ENCODE assay signal across 8 cellular contexts in genomic region chr22:46122511-46122971, GRCh38. TPM values are rescaled to one million over a fixed set of nuclear protein-coding genes. Genes with fewer than 3 reads are reported as not detected.
DNase-seq lines count a peak whose midpoint lies in the region; ATAC-seq and TF ChIP-seq lines count a peak whose summit lies in the region.

No MANE protein-coding gene starts in this region.

- H3K27ac Mint-ChIP-seq in MCF 10A (ENCODE audit: low read depth, unreplicated experiment): no peak overlapping the region

- H3K27me3 Mint-ChIP-seq in MCF 10A (ENCODE audit: insufficient read depth, unreplicated experiment): no peaks in the 10 kb centered on the region

- no peak overlapping the region for H3K4me3 Mint-ChIP-seq in MCF 10A (ENCODE audit: unreplicated experiment)

- H3K4me1 Mint-ChIP-seq in MCF 10A (ENCODE audit: insufficient read depth, unreplicated experiment): peaks cover 5% of the 10 kb centered on the region

- POLR2A ChIA-PET in MCF 10A (lab: Yijun Ruan, JAX): interaction anchor here (0.6 to 1.7 kb wide), 3 partner anchors 27 to 194 kb away, joined by 3 to 4 read pairs (median 3); no protein-coding TSS in a partner anchor

- no peak for ATAC-seq in GM18520 (IDR thresholded peaks at IDR 0.05; ENCODE audit: unreplicated experiment)

- H3K9me3 Mint-ChIP-seq in MCF 10A (ENCODE audit: unreplicated experiment): no peaks in the 10 kb centered on the region

- no TSS peak for BruUV-seq in MCF 10A (replicated peaks; lab: Mats Ljungman, UMichigan)

- peak; percentile 76 for TF ChIP-seq CTCF in WI38 (IDR thresholded peaks at IDR 0.05; ENCODE audit: low read depth, low read length)
- peak; percentile 79 for TF ChIP-seq CTCF in MCF 10A (IDR thresholded peaks at IDR 0.05; ENCODE audit: unreplicated experiment)

- peaks cover 17% of the 10 kb centered on the region for H3K36me3 Mint-ChIP-seq in MCF 10A (ENCODE audit: insufficient read depth, unreplicated experiment)

- intact Hi-C loops in MCF 10A (cut with micrococcal nuclease): loop anchor here (1.0 kb wide), 3 partner anchors 174 to 420 kb away; partner anchors contain the start of gene GTSE1

- H3K4me3 ChIP-seq in WI38 (ENCODE audit: low read depth, low read length): no peak overlapping the region

- DNase-seq in D341Med (ENCODE audit: low spot score) (peak; percentile 90), LHCN-M2 (ENCODE audit: low read depth) (peak; percentile 50), MCF 10A (ENCODE audit: unreplicated experiment) (peak; percentile 69), islet precursor cell (peak; percentile 78), NCI-H226 (no peak)
- peak; percentile 82 to 84 for DNase-seq in stimulated activated CD4-positive, alpha-beta T cell treated with anti-CD3 and anti-CD28 coated beads, Interleukin-2, amount 100 ng/mL, for 24 hours

- CTCF ChIA-PET in MCF 10A (lab: Yijun Ruan, JAX): interaction anchor here (0.6 to 6.9 kb wide), 33 partner anchors 11 to 420 kb away, joined by 3 to 157 read pairs (median 4); partner anchors contain the start of genes GTSE1 and TTC38

RNA-seq across cellular contexts. Expression of gene PPARA, which starts 27.8 kb away (rescaled TPM):
- total RNA-seq in LHCN-M2 (2014; rRNA removed) (6.3 and 9.1 TPM in 2 replicates), MCF 10A (2022) (8.0 and 10.1 TPM in 2 replicates)
- 6.6 TPM for polyA plus RNA-seq in LHCN-M2 (2012)
